Comparison of ENCODE assay signal across 8 cellular contexts in the genomic region with DNA sequence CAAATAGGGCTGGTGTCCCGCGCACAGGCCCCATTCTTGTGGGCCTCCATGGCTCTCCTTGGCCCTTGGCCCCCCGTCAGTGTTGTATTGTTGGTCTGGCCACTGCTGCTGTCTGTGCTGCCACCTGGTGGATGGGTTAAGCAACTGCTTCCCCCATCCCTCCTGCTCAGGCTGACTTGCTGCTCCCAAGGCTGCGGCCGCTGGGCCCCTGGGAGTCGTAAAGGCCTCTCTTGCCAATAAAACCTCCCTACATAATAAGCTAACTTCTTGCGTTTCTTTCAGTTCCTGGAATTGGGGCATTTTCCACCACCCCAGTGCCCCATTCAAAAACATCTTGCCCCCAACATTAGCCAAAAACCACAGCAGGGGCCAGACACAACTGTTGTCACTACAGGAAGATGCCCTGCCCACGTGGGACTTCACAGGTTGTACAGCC. TPM values are rescaled to one million over a fixed set of nuclear protein-coding genes. Genes with fewer than 3 reads are reported as not detected.
DNase-seq lines count a peak whose midpoint lies in the region; ATAC-seq and TF ChIP-seq lines count a peak whose summit lies in the region.

No MANE protein-coding gene starts in this region.

- H3K27ac ChIP-seq in CD4-positive, alpha-beta memory T cell (ENCODE audit: low read depth, low read length), result no peak overlapping the region
- H3K27ac ChIP-seq in Panc1 (ENCODE audit: low read length) (no peak overlapping the region), neural progenitor cell (no peak overlapping the region), suprapubic skin (no peak overlapping the region)

- no peaks in the 10 kb centered on the region for H3K9me3 Mint-ChIP-seq in CD4-positive, alpha-beta memory T cell
- H3K9me3 Mint-ChIP-seq in activated T-cell treated with anti-CD3 and anti-CD28 coated beads, Interleukin-2, amount 50 U/mL, for 4 hours, result no peaks in the 10 kb centered on the region
- no peaks in the 10 kb centered on the region for H3K9me3 Mint-ChIP-seq in neural progenitor cell

- H3K4me3 Mint-ChIP-seq in CD4-positive, alpha-beta memory T cell, result no peak overlapping the region
- no peak overlapping the region for H3K4me3 Mint-ChIP-seq in activated T-cell treated with anti-CD3 and anti-CD28 coated beads, Interleukin-2, amount 50 U/mL, for 4 hours
- no peak overlapping the region for H3K4me3 Mint-ChIP-seq in neural progenitor cell

- WGBS in suprapubic skin, result 49% methylated on average over 8 of the region's 8 CpGs

- CTCF ChIA-PET in CD4-positive, alpha-beta memory T cell (lab: Charles Lee; ENCODE audit: partially characterized antibody), result interaction anchor here (0.7 to 8.0 kb wide), 21 partner anchors 9 to 1475 kb away, joined by 3 to 72 read pairs (median 4); no protein-coding TSS in a partner anchor
- CTCF ChIA-PET in Panc1 (lab: Charles Lee), result interaction anchor here (0.6 to 0.9 kb wide), 2 partner anchors 15 to 270 kb away, joined by 3 to 5 read pairs; no protein-coding TSS in a partner anchor

- H3K9me3 ChIP-seq in CD4-positive, alpha-beta memory T cell (ENCODE audit: control insufficient read depth in 1 of 2, low read length in 2 of 2), result no peaks in the 10 kb centered on the region
- no peaks in the 10 kb centered on the region for H3K9me3 ChIP-seq in Panc1 (ENCODE audit: control insufficient read depth, insufficient read depth, low read depth, low read length)
- no peaks in the 10 kb centered on the region for H3K9me3 ChIP-seq in neural progenitor cell (ENCODE audit: low read depth)
- H3K9me3 ChIP-seq in suprapubic skin, result no peaks in the 10 kb centered on the region

- in situ Hi-C loops in KBM-7 (cut with MboI; ENCODE audit: low pct_unique_long_range_greater_than_20kb, low sequenced_read_pairs), result no loop called here
- in situ Hi-C loops in Panc1 (cut with HindIII; ENCODE audit: low pct_unique_long_range_greater_than_20kb, low sequenced_read_pairs), result no loop called here

- TF ChIP-seq EP300 in suprapubic skin (IDR thresholded peaks at IDR 0.05), result no peak

- BruUV-seq in Panc1 (replicated peaks; lab: Mats Ljungman, UMichigan), result no TSS peak

- H2AFZ ChIP-seq in neural progenitor cell (replicated peaks), result no peak overlapping the region

- H3K27me3 ChIP-seq in CD4-positive, alpha-beta memory T cell (ENCODE audit: insufficient read depth, low read length), result no peaks in the 10 kb centered on the region
- no peaks in the 10 kb centered on the region; the same call in 1 of the 2 replicates for H3K27me3 ChIP-seq in Panc1 (ENCODE audit: control insufficient read depth, insufficient read depth, low read length)
- no peaks in the 10 kb centered on the region for H3K27me3 ChIP-seq in neural progenitor cell
- no peaks in the 10 kb centered on the region for H3K27me3 ChIP-seq in suprapubic skin

- no peak overlapping the region for H3K4me2 ChIP-seq in neural progenitor cell

- H3K27ac Mint-ChIP-seq in CD4-positive, alpha-beta memory T cell, result no peak overlapping the region
- peak overlapping the region; percentile 16 for H3K27ac Mint-ChIP-seq in neural progenitor cell

- intact Hi-C loops in CD4-positive, alpha-beta memory T cell (cut with micrococcal nuclease), result loop anchor here (1.0 to 5.0 kb wide), 3 partner anchors 97 to 349 kb away; no protein-coding TSS in a partner anchor
- intact Hi-C loops in Panc1 (cut with micrococcal nuclease; ENCODE audit: unreplicated experiment), result loop anchor here (5.0 kb wide), 2 partner anchors 237 to 347 kb away; no protein-coding TSS in a partner anchor

- H3K27me3 Mint-ChIP-seq in CD4-positive, alpha-beta memory T cell, result no peaks in the 10 kb centered on the region
- no peaks in the 10 kb centered on the region for H3K27me3 Mint-ChIP-seq in activated T-cell treated with anti-CD3 and anti-CD28 coated beads, Interleukin-2, amount 50 U/mL, for 4 hours (ENCODE audit: low read depth)
- peaks cover 9% of the 10 kb centered on the region for H3K27me3 Mint-ChIP-seq in neural progenitor cell (ENCODE audit: insufficient read depth, low read depth)

- no peak for TF ChIP-seq POLR2A in suprapubic skin (IDR thresholded peaks at IDR 0.05)

- DNase-seq in CD4-positive, alpha-beta memory T cell, result peak; percentile 59 to 69 (median 64)
- DNase-seq in KBM-7, result peak; percentile 82
- DNase-seq in Panc1 (ENCODE audit: low read depth, low spot score), result peak; percentile 53
- DNase-seq in activated T-cell treated with anti-CD3 and anti-CD28 coated beads, Interleukin-2, amount 50 U/mL, for 4 hours, result peak; percentile 70
- DNase-seq in fibroblast of mammary gland (ENCODE audit: low read depth), result peak; percentile 72
- DNase-seq in neural progenitor cell (ENCODE audit: low spot score), result peak; percentile 88
- DNase-seq in suprapubic skin (ENCODE audit: low spot score in 2 of 2), result peak in 1 of 2 donors; percentile 82

- no peaks in the 10 kb centered on the region for H3F3A ChIP-seq in neural progenitor cell (ENCODE audit: low read depth)

- H3K79me2 ChIP-seq in neural progenitor cell (ENCODE audit: low read depth), result no peaks in the 10 kb centered on the region

- TF ChIP-seq CTCF in Panc1 (IDR thresholded peaks at IDR 0.05), result peak; percentile 97
- TF ChIP-seq CTCF in fibroblast of mammary gland (conservative IDR thresholded peaks at IDR 0.05; ENCODE audit: control insufficient read depth, insufficient read depth, low read depth, low read length), result peak; percentile 91
- peak; percentile 95 for TF ChIP-seq CTCF in neural progenitor cell (IDR thresholded peaks at IDR 0.05)
- TF ChIP-seq CTCF in suprapubic skin (IDR thresholded peaks at IDR 0.05), result peak; percentile 81 to 92

- peak; percentile 80 for ATAC-seq in GM19452 (IDR thresholded peaks at IDR 0.05; ENCODE audit: unreplicated experiment)
- ATAC-seq in Panc1, result peak; percentile 96
- ATAC-seq in activated T-cell treated with anti-CD3 and anti-CD28 coated beads, Interleukin-2, amount 50 U/mL, for 4 hours, result peak; percentile 84 to 96

- H3K9ac ChIP-seq in neural progenitor cell, result no peak overlapping the region

- no peaks in the 10 kb centered on the region for H4K20me1 ChIP-seq in neural progenitor cell (ENCODE audit: low read depth)

- H3K36me3 ChIP-seq in CD4-positive, alpha-beta memory T cell (ENCODE audit: insufficient read depth, low read length), result no peaks in the 10 kb centered on the region
- H3K36me3 ChIP-seq in Panc1 (ENCODE audit: control insufficient read depth, insufficient read depth, low read length), result no peaks in the 10 kb centered on the region
- no peaks in the 10 kb centered on the region for H3K36me3 ChIP-seq in neural progenitor cell
- H3K36me3 ChIP-seq in suprapubic skin, result no peaks in the 10 kb centered on the region

- no peaks in the 10 kb centered on the region for H3K36me3 Mint-ChIP-seq in CD4-positive, alpha-beta memory T cell
- H3K36me3 Mint-ChIP-seq in activated T-cell treated with anti-CD3 and anti-CD28 coated beads, Interleukin-2, amount 50 U/mL, for 4 hours (ENCODE audit: insufficient read depth), result no peaks in the 10 kb centered on the region
- H3K36me3 Mint-ChIP-seq in neural progenitor cell, result no peaks in the 10 kb centered on the region

- H3K4me1 ChIP-seq in CD4-positive, alpha-beta memory T cell (ENCODE audit: insufficient read depth, low read length), result no peaks in the 10 kb centered on the region
- H3K4me1 ChIP-seq in Panc1 (ENCODE audit: control insufficient read depth, insufficient read depth, low read length), result no peaks in the 10 kb centered on the region
- H3K4me1 ChIP-seq in neural progenitor cell, result peaks cover 5% of the 10 kb centered on the region
- no peaks in the 10 kb centered on the region for H3K4me1 ChIP-seq in suprapubic skin

- peaks cover 0 to 5% (median under 1%) of the 10 kb centered on the region in 4 donors for H3K4me1 Mint-ChIP-seq in CD4-positive, alpha-beta memory T cell
- peaks cover 6% of the 10 kb centered on the region for H3K4me1 Mint-ChIP-seq in activated T-cell treated with anti-CD3 and anti-CD28 coated beads, Interleukin-2, amount 50 U/mL, for 4 hours (ENCODE audit: low read depth)
- peaks cover 41% of the 10 kb centered on the region for H3K4me1 Mint-ChIP-seq in neural progenitor cell

- POLR2A ChIA-PET in CD4-positive, alpha-beta memory T cell (lab: Charles Lee; ENCODE audit: partially characterized antibody), result no interaction called here
- POLR2A ChIA-PET in Panc1 (lab: Charles Lee), result no interaction called here

- H3K4me3 ChIP-seq in CD4-positive, alpha-beta memory T cell (ENCODE audit: low read length in 2 of 2), result no peak overlapping the region
- H3K4me3 ChIP-seq in Panc1 (ENCODE audit: low read depth in 2 of 2, low read length in 2 of 2) (no peak overlapping the region), fibroblast of mammary gland (ENCODE audit: control insufficient read depth, low read depth, low read length) (no peak overlapping the region), neural progenitor cell (no peak overlapping the region), suprapubic skin (no peak overlapping the region)

RNA-seq across cellular contexts. Expression of a gene that starts 27.1 kb away (rescaled TPM):
- 1 to 10 TPM; 5.8 to 7.0 TPM for total RNA-seq in CD4-positive, alpha-beta memory T cell
- polyA plus RNA-seq in CD4-positive, alpha-beta memory T cell, result 10 to 100 TPM in 1 of 2 donors, 1 to 10 TPM in 1; 4.8 to 10.6 TPM
- total RNA-seq in Panc1 (2021; ENCODE audit: unreplicated experiment) (5.3 TPM), neural progenitor cell (ENCODE audit: low replicate concordance) (0.80 and 1.5 TPM in 2 replicates), suprapubic skin (1 to 10 TPM; 5.4 to 9.0 (median 6.3) TPM)
- 5.6 TPM for polyA plus RNA-seq in Panc1 (2012; ENCODE audit: insufficient read length)
- total RNA-seq in activated T-cell treated with anti-CD3 and anti-CD28 coated beads, Interleukin-2, amount 50 U/mL, for 4 hours, result 10 to 100 TPM; 27.4 to 49.8 (median 27.5) TPM
